20 cellular contexts compared by ENCODE assay signal in the genomic region with DNA sequence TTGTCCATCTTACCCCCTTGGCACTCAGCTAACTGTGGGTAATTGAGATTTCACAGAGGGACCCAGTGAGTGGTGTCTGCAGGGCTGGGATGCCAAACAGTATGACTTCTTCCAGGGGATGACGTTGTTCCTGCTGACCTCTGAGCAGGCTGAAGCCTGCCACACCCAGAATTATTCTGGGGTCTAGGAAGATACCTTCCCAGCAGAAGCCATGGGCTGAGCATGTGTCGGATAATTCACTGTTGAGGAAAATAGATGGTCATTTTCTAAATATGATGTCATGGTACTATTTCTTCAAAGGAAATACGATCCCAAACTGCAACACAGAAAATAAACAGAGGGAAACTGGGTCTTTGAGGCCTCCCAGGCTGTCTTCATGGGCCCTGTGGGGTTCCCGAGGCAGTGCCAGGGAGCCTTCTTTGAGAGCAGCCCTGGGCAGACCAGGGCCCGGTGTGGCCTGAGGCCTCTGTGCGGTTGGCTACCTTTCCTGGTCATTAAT. TPM values are rescaled to one million over a fixed set of nuclear protein-coding genes. Genes with fewer than 3 reads are reported as not detected.
"Had no signal": no experiment of that assay in that cellular context is flagged by ENCODE, and none has a peak within 500 bp of the region (broad histone marks: within the 10 kb centered on the region; RNA-seq: fewer than 3 reads in every experiment).

No MANE protein-coding gene starts in this region.

- H3K4me1 ChIP-seq: lower lobe of right lung, upper lobe of right lung had no signal

- H3K9me3 Mint-ChIP-seq: activated B cell treated with CpG ODN at 0.5 μM for 24 hours; activated CD4-positive, alpha-beta T cell treated with anti-CD3 and anti-CD28 coated beads, Interleukin-2, amount 10 ng/mL, durations not matched to agents 24 days and 14 days; activated naive CD4-positive, alpha-beta T cell treated with anti-CD3 and anti-CD28 coated beads, Interleukin-2, amount 50 U/mL, for 72 hours; central memory CD8-positive, alpha-beta T cell; dendritic cell treated with granulocyte-macrophage colony-stimulating factor and Interleukin-4, amounts not matched to agents 40 ng/mL and 50 ng/mL, for 4 days; naive thymus-derived CD4-positive, alpha-beta T cell; stimulated activated effector memory CD8-positive, alpha-beta T cell treated with anti-CD3 and anti-CD28 coated beads, Interleukin-12 subunit alpha, Interleukin-12 subunit beta, amount 100 ng/mL, for 72 hours; T-helper 2 cell treated with Interferon-gamma antibody and Interleukin-4, amounts not matched to agents 5 μg/mL and 100 μg/mL, for 36 hours had no signal

- H3K27ac Mint-ChIP-seq: activated B cell treated with CpG ODN at 0.5 μM for 24 hours; activated CD4-positive, alpha-beta T cell treated with anti-CD3 and anti-CD28 coated beads, Interleukin-2, amount 10 ng/mL, durations not matched to agents 24 days and 14 days; activated CD8-positive, alpha-beta T cell treated with anti-CD3 and anti-CD28 coated beads, Interleukin-2, amount 10 ng/mL, durations not matched to agents 7 days and 5 days; activated naive CD4-positive, alpha-beta T cell treated with anti-CD3 and anti-CD28 coated beads, Interleukin-2, amount 50 U/mL, for 72 hours; brain; dendritic cell treated with granulocyte-macrophage colony-stimulating factor and Interleukin-4, amounts not matched to agents 40 ng/mL and 50 ng/mL, for 4 days; naive thymus-derived CD4-positive, alpha-beta T cell; stimulated activated effector memory CD8-positive, alpha-beta T cell treated with anti-CD3 and anti-CD28 coated beads, Interleukin-12 subunit alpha, Interleukin-12 subunit beta, amount 100 ng/mL, for 72 hours; T-helper 2 cell treated with Interferon-gamma antibody and Interleukin-4, amounts not matched to agents 5 μg/mL and 100 μg/mL, for 36 hours had no signal

- H3K4me3 ChIP-seq: lower lobe of right lung, thoracic aorta, upper lobe of right lung had no signal

- ATAC-seq: activated CD8-positive, alpha-beta T cell treated with anti-CD3 and anti-CD28 coated beads, Interleukin-2, amount 10 ng/mL, durations not matched to agents 7 days and 5 days; activated naive CD4-positive, alpha-beta T cell treated with anti-CD3 and anti-CD28 coated beads, Interleukin-2, amount 50 U/mL, for 72 hours; lower lobe of right lung; naive thymus-derived CD4-positive, alpha-beta T cell; stimulated activated effector memory CD8-positive, alpha-beta T cell treated with anti-CD3 and anti-CD28 coated beads, Interleukin-12 subunit alpha, Interleukin-12 subunit beta, amount 100 ng/mL, for 72 hours; upper lobe of right lung had no signal

- H3K4me3 Mint-ChIP-seq: activated B cell treated with CpG ODN at 0.5 μM for 24 hours; activated CD4-positive, alpha-beta T cell treated with anti-CD3 and anti-CD28 coated beads, Interleukin-2, amount 10 ng/mL, durations not matched to agents 24 days and 14 days; activated CD8-positive, alpha-beta T cell treated with anti-CD3 and anti-CD28 coated beads, Interleukin-2, amount 10 ng/mL, durations not matched to agents 7 days and 5 days; brain; central memory CD8-positive, alpha-beta T cell; dendritic cell treated with granulocyte-macrophage colony-stimulating factor and Interleukin-4, amounts not matched to agents 40 ng/mL and 50 ng/mL, for 4 days; naive thymus-derived CD4-positive, alpha-beta T cell; stimulated activated effector memory CD8-positive, alpha-beta T cell treated with anti-CD3 and anti-CD28 coated beads, Interleukin-12 subunit alpha, Interleukin-12 subunit beta, amount 100 ng/mL, for 72 hours; T-helper 2 cell treated with Interferon-gamma antibody and Interleukin-4, amounts not matched to agents 5 μg/mL and 100 μg/mL, for 36 hours had no signal

- H3K27ac ChIP-seq: lower lobe of right lung, thoracic aorta, upper lobe of right lung had no signal

- H3K4me1 Mint-ChIP-seq: activated B cell treated with CpG ODN at 0.5 μM for 24 hours; activated CD4-positive, alpha-beta T cell treated with anti-CD3 and anti-CD28 coated beads, Interleukin-2, amount 10 ng/mL, durations not matched to agents 24 days and 14 days had no signal

- H3K36me3 ChIP-seq: lower lobe of right lung, thoracic aorta, upper lobe of right lung had no signal

- DNase-seq: activated B cell treated with CpG ODN at 0.5 μM for 24 hours; activated CD4-positive, alpha-beta T cell treated with anti-CD3 and anti-CD28 coated beads, Interleukin-2, amount 10 ng/mL, durations not matched to agents 24 days and 14 days; activated CD8-positive, alpha-beta memory T cell treated with anti-CD3 and anti-CD28 coated beads, Interleukin-2, amount 50 U/mL, for 4 hours; activated CD8-positive, alpha-beta T cell treated with anti-CD3 and anti-CD28 coated beads, Interleukin-2, amount 10 ng/mL, durations not matched to agents 7 days and 5 days; activated gamma-delta T cell; activated T-cell treated with anti-CD3 and anti-CD28 coated beads, Interleukin-2, amount 50 U/mL, for 48 hours; amniotic stem cell; effector memory CD4-positive, alpha-beta T cell; lower lobe of right lung; naive thymus-derived CD4-positive, alpha-beta T cell; SW 1271; upper lobe of right lung had no signal

- H3K36me3 Mint-ChIP-seq: activated naive CD4-positive, alpha-beta T cell treated with anti-CD3 and anti-CD28 coated beads, Interleukin-2, amount 50 U/mL, for 72 hours; brain; naive thymus-derived CD4-positive, alpha-beta T cell; stimulated activated effector memory CD8-positive, alpha-beta T cell treated with anti-CD3 and anti-CD28 coated beads, Interleukin-12 subunit alpha, Interleukin-12 subunit beta, amount 100 ng/mL, for 72 hours had no signal

- H3K9me3 ChIP-seq: lower lobe of right lung, thoracic aorta, upper lobe of right lung had no signal

- H3K27me3 ChIP-seq: upper lobe of right lung had no signal

RNA-seq across cellular contexts. Expression of a gene that starts 17.4 kb away (rescaled TPM):
- total RNA-seq: activated B cell treated with CpG ODN at 0.5 μM for 24 hours; activated CD4-positive, alpha-beta T cell treated with anti-CD3 and anti-CD28 coated beads, Interleukin-2, amount 10 ng/mL, durations not matched to agents 24 days and 14 days; activated CD8-positive, alpha-beta T cell treated with anti-CD3 and anti-CD28 coated beads, Interleukin-2, amount 10 ng/mL, durations not matched to agents 7 days and 5 days; activated naive CD4-positive, alpha-beta T cell treated with anti-CD3 and anti-CD28 coated beads, Interleukin-2, amount 50 U/mL, for 72 hours; epithelial cell of proximal tubule; naive thymus-derived CD4-positive, alpha-beta T cell had no signal
- polyA plus RNA-seq: naive thymus-derived CD4-positive, alpha-beta T cell had no signal

RNA-seq across cellular contexts. Expression of a gene that starts 50.2 kb away (rescaled TPM):
- total RNA-seq: activated CD8-positive, alpha-beta T cell treated with anti-CD3 and anti-CD28 coated beads, Interleukin-2, amount 10 ng/mL, durations not matched to agents 7 days and 5 days had no signal
